ENCODE assay signal across 8 cellular contexts in genomic region chr1:109040627-109041613, GRCh38. TPM values are rescaled to one million over a fixed set of nuclear protein-coding genes. Genes with fewer than 3 reads are reported as not detected.
DNase-seq lines count a peak whose midpoint lies in the region; ATAC-seq and TF ChIP-seq lines count a peak whose summit lies in the region.

No MANE protein-coding gene starts in this region.

- DNase-seq in Right ventricle myocardium inferior (ENCODE audit: missing footprints) = peak; percentile 71
- no peak for DNase-seq in cardiac septum (ENCODE audit: low spot score)
- DNase-seq in NCI-H748 treated with DMSO at 0.1 percent for 48 hours (lab: John Stamatoyannopoulos, UW) = peak; percentile 42
- DNase-seq in amygdala (lab: John Stamatoyannopoulos, UW) = peak in 34 of 56 donors; percentile 4 to 68 (median 34)
- DNase-seq in right atrium auricular region (ENCODE audit: low spot score) = no peak
- DNase-seq in pons (ENCODE audit: low spot score) = peak; percentile 47
- no peak for DNase-seq in ureter (ENCODE audit: low spot score)

- intact Hi-C loops in Right ventricle myocardium inferior (cut with DNase I) (loop anchor here (5.0 kb wide), 2 partner anchors 51 to 71 kb away; partner anchors contain the start of genes ELAPOR1 and TMEM167B), cardiac septum (cut with DNase I) (loop anchor here (2.0 kb wide), 1 partner anchor 78 kb away; the partner anchor contains the start of gene CLCC1)

- peak overlapping the region; percentile 84 to 88 for H3K27ac ChIP-seq in right atrium auricular region

- ATAC-seq in Right ventricle myocardium inferior = peak; percentile 11
- ATAC-seq in HG02852 (IDR thresholded peaks at IDR 0.05; ENCODE audit: unreplicated experiment) = peak; percentile 28

- H3K36me3 ChIP-seq in right atrium auricular region = no peaks in the 10 kb centered on the region

- H3K4me3 ChIP-seq in right atrium auricular region = peak overlapping the region; percentile 80 to 83

- H3K27me3 ChIP-seq in right atrium auricular region = no peaks in the 10 kb centered on the region

- H3K9me3 ChIP-seq in right atrium auricular region = no peaks in the 10 kb centered on the region

- H3K4me1 ChIP-seq in right atrium auricular region = peaks cover 0 to 12% of the 10 kb centered on the region in 2 donors

- TF ChIP-seq CTCF in right atrium auricular region (IDR thresholded peaks at IDR 0.05) = no peak

RNA-seq across cellular contexts. Expression of gene WDR47, which starts 1.0 kb away (rescaled TPM):
- total RNA-seq in Right ventricle myocardium inferior (14.6 TPM), cardiac septum (15.7 TPM), right atrium auricular region (10 to 100 TPM; 14.0 to 22.4 TPM), ureter (18.8 TPM)

RNA-seq across cellular contexts. Expression of gene TAF13, which starts 34.9 kb away (rescaled TPM):
- total RNA-seq in Right ventricle myocardium inferior = 61.8 TPM
- total RNA-seq in cardiac septum = 65.0 TPM
- total RNA-seq in right atrium auricular region = 10 to 100 TPM; 32.2 to 35.9 TPM
- total RNA-seq in ureter = 27.0 TPM

RNA-seq across cellular contexts. Expression of gene TMEM167B, which starts 49.6 kb away (rescaled TPM):
- total RNA-seq in Right ventricle myocardium inferior (31.5 TPM), cardiac septum (37.4 TPM), right atrium auricular region (10 to 100 TPM; 18.9 to 23.9 TPM), ureter (55.1 TPM)

Comparison
In these comparisons a context has a peak if more than half of its experiments do, and no peak if none do; other contexts are left out.
1. DNase-seq: peak in Right ventricle myocardium inferior (single experiment), NCI-H748 treated with DMSO at 0.1 percent for 48 hours (single experiment), amygdala (34 of 56) and pons (single experiment); none in cardiac septum (single experiment), right atrium auricular region (single experiment) and ureter (single experiment).